30 cellular contexts compared by ENCODE assay signal in genomic region chr9:115730845-115731244, GRCh38.
A peak's percentile ranks its signal among the peaks of the same experiment; 100 is the strongest.
DNase-seq lines count a peak whose midpoint lies in the region; ATAC-seq, FAIRE-seq and TF ChIP-seq lines count a peak whose summit lies in the region.
"Had no signal": no experiment of that assay in that cellular context is flagged by ENCODE, and none has a peak within 500 bp of the region (broad histone marks: within the 10 kb centered on the region; RNA-seq: fewer than 3 reads in every experiment).

No MANE protein-coding gene starts in this region.

- ATAC-seq in HG03432 (IDR thresholded peaks at IDR 0.05; ENCODE audit: unreplicated experiment), result no peak
- no peak for ATAC-seq in left ventricle myocardium superior
- ATAC-seq: activated CD4-positive, CD25-positive, alpha-beta regulatory T cell treated with anti-CD3 and anti-CD28 coated beads, Interleukin-2, amount 50 U/mL, for 24 hours; left colon had no signal

- no peaks in the 10 kb centered on the region for H3K27me3 Mint-ChIP-seq in mesothelial cell of epicardium (ENCODE audit: low read depth)
- H3K27me3 Mint-ChIP-seq: activated naive CD4-positive, alpha-beta T cell treated with anti-CD3 and anti-CD28 coated beads, Interleukin-2, amount 10 ng/mL, durations not matched to agents 7 days and 5 days had no signal

- no peak for TF ChIP-seq CTCF in LNCaP clone FGC (IDR thresholded peaks at IDR 0.05; ENCODE audit: control insufficient read depth, extremely low read depth, insufficient read depth)
- no peak for TF ChIP-seq CTCF in choroid plexus epithelial cell (conservative IDR thresholded peaks at IDR 0.05; ENCODE audit: low read depth, low read length)
- TF ChIP-seq CTCF in mesothelial cell of epicardium (IDR thresholded peaks at IDR 0.05; ENCODE audit: unreplicated experiment), result no peak
- no peak for TF ChIP-seq CTCF in Peyer's patch (IDR thresholded peaks at IDR 0.05)

- H3K27ac ChIP-seq in Peyer's patch, result no peak overlapping the region
- H3K27ac ChIP-seq: colonic mucosa, epithelial cell of prostate, RWPE1, transverse colon had no signal

- no peaks in the 10 kb centered on the region for H3K9me3 ChIP-seq in Peyer's patch
- H3K9me3 ChIP-seq: BE2C, colonic mucosa, SK-N-SH had no signal

- TF ChIP-seq POLR2A in GM12891 (IDR thresholded peaks at IDR 0.05; ENCODE audit: low read depth, low read length) (no peak), Peyer's patch (IDR thresholded peaks at IDR 0.05) (no peak)

- peaks cover 26% of the 10 kb centered on the region for H3K4me1 Mint-ChIP-seq in mesothelial cell of epicardium
- H3K4me1 Mint-ChIP-seq: activated naive CD4-positive, alpha-beta T cell treated with anti-CD3 and anti-CD28 coated beads, Interleukin-2, amount 10 ng/mL, durations not matched to agents 7 days and 5 days had no signal

- intact Hi-C loops in left ventricle myocardium superior (cut with micrococcal nuclease), result no loop called here

- peaks cover 29% of the 10 kb centered on the region for H3K9me3 Mint-ChIP-seq in mesothelial cell of epicardium

- no peak overlapping the region for H3K4me3 ChIP-seq in LNCaP clone FGC (ENCODE audit: low read depth, low read length)
- H3K4me3 ChIP-seq in choroid plexus epithelial cell (ENCODE audit: low read depth, low read length), result no peak overlapping the region
- no peak overlapping the region for H3K4me3 ChIP-seq in Peyer's patch
- H3K4me3 ChIP-seq: colonic mucosa, transverse colon had no signal

- peaks cover 3% of the 10 kb centered on the region for H3K36me3 Mint-ChIP-seq in mesothelial cell of epicardium
- H3K36me3 Mint-ChIP-seq: activated naive CD4-positive, alpha-beta T cell treated with anti-CD3 and anti-CD28 coated beads, Interleukin-2, amount 10 ng/mL, durations not matched to agents 7 days and 5 days had no signal

- no peaks in the 10 kb centered on the region for H3K36me3 ChIP-seq in Peyer's patch
- H3K36me3 ChIP-seq: BE2C, colonic mucosa, transverse colon had no signal

- H3K4me3 Mint-ChIP-seq in mesothelial cell of epicardium, result no peak overlapping the region
- H3K4me3 Mint-ChIP-seq: activated naive CD4-positive, alpha-beta T cell treated with anti-CD3 and anti-CD28 coated beads, Interleukin-2, amount 10 ng/mL, durations not matched to agents 7 days and 5 days; activated T-helper 1 cell treated with anti-CD3 and anti-CD28 coated beads, Interleukin-12 subunit alpha, Interleukin-12 subunit beta, Interleukin-2, Interleukin-4 antibody, amounts not matched to agents 30 ng/mL and 10 ng/mL and 1 ng/mL, durations not matched to agents 14 hours and 24 hours and 36 hours; T-helper 1 cell treated with Interleukin-12 subunit alpha and Interleukin-12 subunit beta and Interleukin-4 antibody, amounts not matched to agents 30 μg/mL and 1 μg/mL, for 36 hours had no signal

- no peaks in the 10 kb centered on the region for H3K4me1 ChIP-seq in Peyer's patch
- H3K4me1 ChIP-seq: BE2C, colonic mucosa, transverse colon had no signal

- H3K27ac Mint-ChIP-seq in mesothelial cell of epicardium, result peak overlapping the region; percentile 51
- H3K27ac Mint-ChIP-seq: activated naive CD4-positive, alpha-beta T cell treated with anti-CD3 and anti-CD28 coated beads, Interleukin-2, amount 10 ng/mL, durations not matched to agents 7 days and 5 days; activated T-helper 1 cell treated with anti-CD3 and anti-CD28 coated beads, Interleukin-12 subunit alpha, Interleukin-12 subunit beta, Interleukin-2, Interleukin-4 antibody, amounts not matched to agents 30 ng/mL and 10 ng/mL and 1 ng/mL, durations not matched to agents 14 hours and 24 hours and 36 hours; T-helper 1 cell treated with Interleukin-12 subunit alpha and Interleukin-12 subunit beta and Interleukin-4 antibody, amounts not matched to agents 30 μg/mL and 1 μg/mL, for 36 hours had no signal

- DNase-seq in EH (ENCODE audit: low read depth), result peak; percentile 48
- DNase-seq in LNCaP clone FGC (ENCODE audit: low read depth), result peak; percentile 13
- peak; percentile 57 for DNase-seq in choroid plexus epithelial cell (ENCODE audit: low read depth)
- DNase-seq in mesothelial cell of epicardium (ENCODE audit: low spot score in 2 of 2, unreplicated experiment in 2 of 2), result no peak
- no peak for DNase-seq in GM12891 (ENCODE audit: insufficient read length, low spot score)
- no peak for DNase-seq in left ventricle myocardium superior
- no peak for DNase-seq in Peyer's patch
- DNase-seq: activated CD4-positive, alpha-beta T cell treated with anti-CD3 and anti-CD28 coated beads, Interleukin-2, amount 50 U/mL, for 48 hours; activated naive CD4-positive, alpha-beta T cell treated with anti-CD3 and anti-CD28 coated beads, Interleukin-2, amount 10 ng/mL, durations not matched to agents 7 days and 5 days; amygdala; BE2C; colonic mucosa; effector CD8-positive, alpha-beta T cell; left colon; mesendoderm; NCI-H1417; NCI-H2081; NCI-H748 treated with DMSO at 0.1 percent for 48 hours; SK-N-SH; small intestine; stimulated activated CD4-positive, alpha-beta T cell treated with anti-CD3 and anti-CD28 coated beads, Interleukin-1b, Interleukin-23, amount 100 ng/mL, for 48 hours; transverse colon had no signal

- no peaks in the 10 kb centered on the region for H3K27me3 ChIP-seq in Peyer's patch
- H3K27me3 ChIP-seq: BE2C, colonic mucosa, transverse colon had no signal

- FAIRE-seq in GM12891 (lab: Jason Lieb, UNC), result no peak
- FAIRE-seq: bronchial epithelial cell, frontal cortex, small intestine had no signal

TF ChIP-seq in GM12891, 5 proteins besides CTCF, POLR2A, EP300 and RAD21:
- TF ChIP-seq PAX5 (IDR thresholded peaks at IDR 0.05; ENCODE audit: insufficient read depth, low read length, severe bottlenecking) (no peak), SPI1 (IDR thresholded peaks at IDR 0.05; ENCODE audit: low read depth, low read length) (no peak), POU2F2 (IDR thresholded peaks at IDR 0.05; ENCODE audit: low read depth, low read length) (no peak), POLR2AphosphoS5 (IDR thresholded peaks at IDR 0.05; ENCODE audit: low read depth, low read length) (no peak), TAF1 (IDR thresholded peaks at IDR 0.05; ENCODE audit: low read depth, low read length) (no peak)
TF ChIP-seq in GM12891: peak in this region for 0.

Comparison
In these comparisons a context has a peak if more than half of its experiments do, and no peak if none do; other contexts are left out.
1. DNase-seq: peak in EH (single experiment), LNCaP clone FGC (single experiment) and choroid plexus epithelial cell (single experiment); none in mesothelial cell of epicardium (0 of 2), GM12891 (single experiment), left ventricle myocardium superior (single experiment) and Peyer's patch (0 of 3).